ENCODE assay signal across 15 cellular contexts in genomic region chr11:44931466-44931865, GRCh38. TPM values are rescaled to one million over a fixed set of nuclear protein-coding genes. Genes with fewer than 3 reads are reported as not detected.
DNase-seq lines count a peak whose midpoint lies in the region; ATAC-seq and TF ChIP-seq lines count a peak whose summit lies in the region.
"Had no signal": no experiment of that assay in that cellular context is flagged by ENCODE, and none has a peak within 500 bp of the region (broad histone marks: within the 10 kb centered on the region; RNA-seq: fewer than 3 reads in every experiment).

No MANE protein-coding gene starts in this region.

- H2AFZ ChIP-seq in HCT116 (ENCODE audit: low read depth, low read length, poor library complexity, severe bottlenecking), result no peak overlapping the region

- no peak for TF ChIP-seq POLR2A in HCT116 (IDR thresholded peaks at IDR 0.05; ENCODE audit: borderline replicate concordance, extremely low read depth, insufficient read depth, insufficient read length)
- no peak for TF ChIP-seq POLR2A in erythroblast (IDR thresholded peaks at IDR 0.05; ENCODE audit: low read length)

- H3K27me3 ChIP-seq in HCT116 (ENCODE audit: insufficient read depth, low read length) (no peaks in the 10 kb centered on the region), WERI-Rb-1 (ENCODE audit: insufficient read depth, low read depth, severe bottlenecking) (no peaks in the 10 kb centered on the region), BE2C (no peaks in the 10 kb centered on the region)

- H3K36me3 ChIP-seq in HCT116 (ENCODE audit: control insufficient read depth in 1 of 2, insufficient read depth in 2 of 2, low read length in 2 of 2) (no peaks in the 10 kb centered on the region; a peak in 1 of 4 replicates), WERI-Rb-1 (peaks cover 31% of the 10 kb centered on the region), BE2C (no peaks in the 10 kb centered on the region)

- H3K4me1 ChIP-seq in HCT116 (ENCODE audit: control insufficient read depth in 1 of 2, insufficient read depth in 2 of 2, low read length in 2 of 2) (no peaks in the 10 kb centered on the region), BE2C (peaks cover 3% of the 10 kb centered on the region; the same call in 1 of the 2 replicates)

- no peak for ATAC-seq in HCT116
- no peak for ATAC-seq in GM18870 (IDR thresholded peaks at IDR 0.05; ENCODE audit: unreplicated experiment)
- ATAC-seq: Right ventricle myocardium inferior had no signal

- no peaks in the 10 kb centered on the region for H3K9me3 Mint-ChIP-seq in activated naive CD8-positive, alpha-beta T cell treated with anti-CD3 and anti-CD28 coated beads for 36 hours

- no peak overlapping the region for H3K4me2 ChIP-seq in HCT116 (ENCODE audit: low read length)

- no peaks in the 10 kb centered on the region for H3K36me3 Mint-ChIP-seq in activated naive CD8-positive, alpha-beta T cell treated with anti-CD3 and anti-CD28 coated beads for 36 hours

- H3K9me2 ChIP-seq in HCT116 (ENCODE audit: insufficient read depth), result no peaks in the 10 kb centered on the region

- DNase-seq in EH (ENCODE audit: low read depth) (peak; percentile 21), HCT116 (ENCODE audit: low read depth, low spot score) (no peak), WERI-Rb-1 (no peak), fibroblast of gingiva (ENCODE audit: low read depth) (peak; percentile 22), erythroblast (lab: John Stamatoyannopoulos, UW) (no peak), BE2C (no peak)
- DNase-seq in activated naive CD8-positive, alpha-beta T cell treated with anti-CD3 and anti-CD28 coated beads for 36 hours, result no peak
- DNase-seq: DMS79, GF-D8, NCI-H1048, NCI-H1694 treated with DMSO at 0.1 percent for 48 hours, NCI-H524 treated with DMSO at 0.1 percent for 48 hours had no signal

- TF ChIP-seq CTCF in HCT116 (IDR thresholded peaks at IDR 0.05 in 2 of 3, conservative IDR thresholded peaks at IDR 0.05 in 1 of 3; ENCODE audit: borderline replicate concordance in 1 of 3, insufficient read depth in 1 of 3, low read depth in 2 of 3, low read length in 2 of 3), result no peak
- no peak for TF ChIP-seq CTCF in WERI-Rb-1 (IDR thresholded peaks at IDR 0.05; ENCODE audit: low read depth, low read length)
- no peak for TF ChIP-seq CTCF in BE2C (IDR thresholded peaks at IDR 0.05; ENCODE audit: low read depth, low read length)

- no peaks in the 10 kb centered on the region for H3K27me3 Mint-ChIP-seq in activated naive CD8-positive, alpha-beta T cell treated with anti-CD3 and anti-CD28 coated beads for 36 hours

- CTCF ChIA-PET in HCT116 (lab: Charles Lee), result interaction anchor here (0.7 to 2.6 kb wide), 6 partner anchors 9 to 179 kb away, joined by 3 to 22 read pairs (median 5); no protein-coding TSS in a partner anchor

- H3K9ac ChIP-seq in HCT116 (ENCODE audit: low read length), result no peak overlapping the region

- intact Hi-C loops in HCT116 (cut with micrococcal nuclease), result no loop called here

- H4K20me1 ChIP-seq in HCT116 (ENCODE audit: insufficient read depth), result no peaks in the 10 kb centered on the region

- POLR2A ChIA-PET in HCT116 (lab: Charles Lee), result interaction anchor here (0.6 kb wide), 1 partner anchor 840 kb away, joined by 4 read pairs; no protein-coding TSS in a partner anchor

- H3K27ac ChIP-seq in HCT116 (ENCODE audit: low read depth, low read length) (no peak overlapping the region), WERI-Rb-1 (peak overlapping the region; percentile 56)
- H3K27ac ChIP-seq: SK-N-MC had no signal

- H3K4me3 ChIP-seq in HCT116 (replicated peaks in 1 of 2; ENCODE audit: low read depth in 1 of 2, low read length in 2 of 2) (no peak overlapping the region), WERI-Rb-1 (ENCODE audit: low read depth, low read length) (no peak overlapping the region), BE2C (ENCODE audit: low read depth, low read length) (no peak overlapping the region)
- H3K4me3 ChIP-seq: SK-N-MC had no signal

- RAD21 ChIA-PET in HCT116 (lab: Charles Lee; ENCODE audit: low non-redundant PET in 1 of 2, low total read pairs in 2 of 2, uncharacterized antibody in 2 of 2, unreplicated experiment in 2 of 2), result interaction anchor here in 1 of 2 experiments (0.6 kb wide), 1 partner anchor 18 kb away, joined by 3 read pairs; no protein-coding TSS in a partner anchor

- H3K79me2 ChIP-seq in HCT116 (ENCODE audit: insufficient read depth, low read length), result no peaks in the 10 kb centered on the region

- no peaks in the 10 kb centered on the region for H3K4me1 Mint-ChIP-seq in activated naive CD8-positive, alpha-beta T cell treated with anti-CD3 and anti-CD28 coated beads for 36 hours

- H3K27ac Mint-ChIP-seq in activated naive CD8-positive, alpha-beta T cell treated with anti-CD3 and anti-CD28 coated beads for 36 hours, result no peak overlapping the region

- H3K4me3 Mint-ChIP-seq in activated naive CD8-positive, alpha-beta T cell treated with anti-CD3 and anti-CD28 coated beads for 36 hours, result no peak overlapping the region

- H3K9me3 ChIP-seq in HCT116 (ENCODE audit: control insufficient read depth in 1 of 2, insufficient read depth in 1 of 2, low read depth in 1 of 2, low read length in 2 of 2) (no peaks in the 10 kb centered on the region), WERI-Rb-1 (ENCODE audit: severe bottlenecking) (no peaks in the 10 kb centered on the region), BE2C (no peaks in the 10 kb centered on the region)

- BruUV-seq in HCT116 (replicated peaks; lab: Mats Ljungman, UMichigan), result no TSS peak

- TF ChIP-seq RAD21 in HCT116 (IDR thresholded peaks at IDR 0.05; ENCODE audit: low read depth), result no peak

TF ChIP-seq in HCT116, 20 proteins besides CTCF, POLR2A, EP300 and RAD21:
- 0 out of 2 replicates have a peak, but pooled peaks have one; percentile 29 for TF ChIP-seq POLR2AphosphoS5 (IDR thresholded peaks at IDR 0.05; ENCODE audit: low read depth, low read length)
- no peak for TF ChIP-seq MAX (IDR thresholded peaks at IDR 0.05)
- TF ChIP-seq REST (IDR thresholded peaks at IDR 0.05; ENCODE audit: low read depth), result no peak
- TF ChIP-seq EGR1 (IDR thresholded peaks at IDR 0.05; ENCODE audit: low read depth), result no peak
- TF ChIP-seq ATF3 (IDR thresholded peaks at IDR 0.05), result no peak
- no peak for TF ChIP-seq EZH2 (IDR thresholded peaks at IDR 0.05)

RNA-seq across cellular contexts. Expression of gene TP53I11, which starts 19.2 kb away (rescaled TPM):
- total RNA-seq in HCT116 (2021; ENCODE audit: unreplicated experiment), result 46.9 TPM
- polyA plus RNA-seq in HCT116 (2012), result 43.2 and 45.5 TPM in 2 replicates
- 15.0 TPM for polyA plus RNA-seq in BE2C (2012; ENCODE audit: insufficient read depth, insufficient read length, low read depth)
- total RNA-seq in activated naive CD8-positive, alpha-beta T cell treated with anti-CD3 and anti-CD28 coated beads for 36 hours, result 10 to 100 TPM; 12.5 to 14.0 TPM

Comparison
In these comparisons a context has a peak if more than half of its experiments do, and no peak if none do; other contexts are left out.
1. DNase-seq: peak in EH (single experiment) and fibroblast of gingiva (single experiment); none in HCT116 (single experiment), WERI-Rb-1 (single experiment), erythroblast (0 of 2), BE2C (single experiment) and activated naive CD8-positive, alpha-beta T cell treated with anti-CD3 and anti-CD28 coated beads for 36 hours (single experiment).